ENCODE assay signal across 20 cellular contexts in the genomic region with DNA sequence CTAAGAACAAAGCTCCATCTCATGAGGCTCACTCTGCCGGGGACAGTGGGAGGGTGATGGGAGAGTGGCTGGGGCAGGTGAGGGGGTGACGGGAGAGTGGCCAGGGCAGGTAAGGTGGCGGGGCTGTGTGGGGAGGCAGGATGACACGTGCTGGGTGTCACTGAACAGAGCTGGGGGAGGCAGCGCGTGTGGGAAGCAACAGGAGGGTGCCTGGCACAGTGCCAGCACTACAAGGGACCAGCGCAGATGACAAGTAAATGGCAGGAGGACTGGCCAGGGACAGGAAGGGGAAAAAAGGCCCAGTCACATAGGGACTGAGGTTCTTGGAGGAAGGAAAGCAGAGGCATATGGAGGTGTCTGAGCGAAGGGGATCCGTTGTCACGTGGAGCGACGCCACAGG.
"Had no signal": no experiment of that assay in that cellular context is flagged by ENCODE, and none has a peak within 500 bp of the region (broad histone marks: within the 10 kb centered on the region; RNA-seq: fewer than 3 reads in every experiment).

No MANE protein-coding gene starts in this region.

- DNase-seq: activated CD8-positive, alpha-beta memory T cell treated with anti-CD3 and anti-CD28 coated beads for 24 hours; activated CD8-positive, alpha-beta memory T cell treated with anti-CD3 and anti-CD28 coated beads, Interleukin-2, amount 50 U/mL, for 48 hours; activated effector memory CD4-positive, alpha-beta T cell treated with Interleukin-2 at 50 U/mL for 16 hours; activated naive CD4-positive, alpha-beta T cell treated with anti-CD3 and anti-CD28 coated beads, Interleukin-2, amount 10 ng/mL, durations not matched to agents 7 days and 5 days; activated naive CD8-positive, alpha-beta T cell treated with anti-CD3 and anti-CD28 coated beads, Interleukin-2, amount 50 U/mL, for 24 hours; activated T-cell treated with anti-CD3 and anti-CD28 coated beads, Interleukin-2, amount 50 U/mL, for 48 hours; brain microvascular endothelial cell; central memory CD4-positive, alpha-beta T cell; colonic mucosa; endodermal cell; foreskin keratinocyte; left lung; mammary epithelial cell; psoas muscle; stimulated activated naive CD8-positive, alpha-beta T cell treated with anti-CD3 and anti-CD28 coated beads, Interleukin-15, Interleukin-2, amounts not matched to agents 100 U/mL and 50 U/mL, for 24 hours; T-helper 17 cell; tibial artery; WERI-Rb-1 had no signal

- ATAC-seq: activated naive CD8-positive, alpha-beta T cell treated with anti-CD3 and anti-CD28 coated beads, Interleukin-2, amount 50 U/mL, for 24 hours; foreskin keratinocyte; left lung; psoas muscle; stimulated activated naive CD8-positive, alpha-beta T cell treated with anti-CD3 and anti-CD28 coated beads, Interleukin-15, Interleukin-2, amounts not matched to agents 100 U/mL and 50 U/mL, for 24 hours; T-helper 17 cell had no signal

- H3K4me3 Mint-ChIP-seq: activated naive CD4-positive, alpha-beta T cell treated with anti-CD3 and anti-CD28 coated beads, Interleukin-2, amount 10 ng/mL, durations not matched to agents 7 days and 5 days; activated naive CD8-positive, alpha-beta T cell treated with anti-CD3 and anti-CD28 coated beads, Interleukin-2, amount 50 U/mL, for 24 hours; endodermal cell; neural crest cell; T-helper 17 cell had no signal

- H3K4me3 ChIP-seq: colonic mucosa, left lung, psoas muscle, tibial artery had no signal

- H3K4me1 ChIP-seq: colonic mucosa, foreskin keratinocyte, left lung, psoas muscle, tibial artery had no signal

- H3K27ac Mint-ChIP-seq: activated naive CD4-positive, alpha-beta T cell treated with anti-CD3 and anti-CD28 coated beads, Interleukin-2, amount 10 ng/mL, durations not matched to agents 7 days and 5 days; activated naive CD8-positive, alpha-beta T cell treated with anti-CD3 and anti-CD28 coated beads, Interleukin-2, amount 50 U/mL, for 24 hours; endodermal cell; T-helper 17 cell had no signal

- H3K9me3 Mint-ChIP-seq: activated naive CD4-positive, alpha-beta T cell treated with anti-CD3 and anti-CD28 coated beads, Interleukin-2, amount 10 ng/mL, durations not matched to agents 7 days and 5 days; activated naive CD8-positive, alpha-beta T cell treated with anti-CD3 and anti-CD28 coated beads, Interleukin-2, amount 50 U/mL, for 24 hours; endodermal cell; neural crest cell had no signal

- H3K4me1 Mint-ChIP-seq: activated naive CD4-positive, alpha-beta T cell treated with anti-CD3 and anti-CD28 coated beads, Interleukin-2, amount 10 ng/mL, durations not matched to agents 7 days and 5 days; activated naive CD8-positive, alpha-beta T cell treated with anti-CD3 and anti-CD28 coated beads, Interleukin-2, amount 50 U/mL, for 24 hours; endodermal cell; neural crest cell had no signal

- H3K36me3 ChIP-seq: brain microvascular endothelial cell, colonic mucosa had no signal

- H3K27me3 ChIP-seq: brain microvascular endothelial cell, colonic mucosa, foreskin keratinocyte, left lung, tibial artery had no signal

- H3K9me3 ChIP-seq: colonic mucosa, left lung, psoas muscle, tibial artery had no signal

- H3K27ac ChIP-seq: brain microvascular endothelial cell, colonic mucosa, epithelial cell of prostate, foreskin keratinocyte, left lung, psoas muscle, tibial artery, WERI-Rb-1 had no signal

- H3K27me3 Mint-ChIP-seq: activated naive CD4-positive, alpha-beta T cell treated with anti-CD3 and anti-CD28 coated beads, Interleukin-2, amount 10 ng/mL, durations not matched to agents 7 days and 5 days; activated naive CD8-positive, alpha-beta T cell treated with anti-CD3 and anti-CD28 coated beads, Interleukin-2, amount 50 U/mL, for 24 hours; T-helper 17 cell had no signal
